ENCODE assay signal across 1 cellular context in the genomic region with DNA sequence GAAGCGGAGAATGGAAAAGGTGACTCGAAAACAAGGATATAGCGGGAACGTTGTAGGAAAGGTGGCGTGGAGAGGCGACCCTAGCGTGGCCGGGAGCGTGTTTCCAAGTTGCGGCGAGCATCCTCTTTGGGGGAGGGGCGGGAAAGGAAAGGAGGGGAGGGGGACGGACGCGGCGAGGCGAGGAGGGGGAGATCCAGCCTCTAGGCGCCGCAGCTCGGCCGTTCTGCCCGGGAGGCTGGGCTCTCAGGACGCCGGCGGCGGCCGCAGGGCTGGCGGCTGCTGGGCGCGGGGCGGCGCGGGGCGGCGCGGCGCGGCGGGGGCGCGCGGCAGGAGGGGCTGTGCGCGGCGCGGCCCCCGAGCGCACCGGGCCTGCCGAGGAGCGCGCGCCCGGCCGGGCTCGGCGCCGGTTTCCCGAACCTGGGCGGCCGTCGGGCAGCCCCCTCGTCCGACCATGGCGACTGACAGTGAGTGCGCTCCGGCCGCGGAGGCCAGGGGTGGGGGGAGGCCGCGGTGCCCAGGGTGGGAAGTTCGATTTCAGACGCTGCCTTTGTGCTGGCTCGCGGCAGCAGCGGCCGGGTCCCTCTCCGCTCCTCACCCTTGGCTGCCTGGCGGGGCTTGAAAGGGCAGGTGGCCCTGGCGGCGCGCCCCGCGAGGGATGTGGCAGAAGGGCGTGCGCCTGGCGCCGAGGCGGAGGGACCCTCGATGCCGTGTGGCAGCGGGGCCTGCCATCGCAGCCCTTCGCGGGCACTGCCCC.
TF ChIP-seq lines count a peak whose summit lies in the region.

A gene (plus strand): TSS at position 357 of the 754 bp plus-strand sequence.

TF ChIP-seq in HepG2, 621 proteins besides CTCF, POLR2A, EP300 and RAD21 (continued from another document):
- TF ChIP-seq, protein P1, sequence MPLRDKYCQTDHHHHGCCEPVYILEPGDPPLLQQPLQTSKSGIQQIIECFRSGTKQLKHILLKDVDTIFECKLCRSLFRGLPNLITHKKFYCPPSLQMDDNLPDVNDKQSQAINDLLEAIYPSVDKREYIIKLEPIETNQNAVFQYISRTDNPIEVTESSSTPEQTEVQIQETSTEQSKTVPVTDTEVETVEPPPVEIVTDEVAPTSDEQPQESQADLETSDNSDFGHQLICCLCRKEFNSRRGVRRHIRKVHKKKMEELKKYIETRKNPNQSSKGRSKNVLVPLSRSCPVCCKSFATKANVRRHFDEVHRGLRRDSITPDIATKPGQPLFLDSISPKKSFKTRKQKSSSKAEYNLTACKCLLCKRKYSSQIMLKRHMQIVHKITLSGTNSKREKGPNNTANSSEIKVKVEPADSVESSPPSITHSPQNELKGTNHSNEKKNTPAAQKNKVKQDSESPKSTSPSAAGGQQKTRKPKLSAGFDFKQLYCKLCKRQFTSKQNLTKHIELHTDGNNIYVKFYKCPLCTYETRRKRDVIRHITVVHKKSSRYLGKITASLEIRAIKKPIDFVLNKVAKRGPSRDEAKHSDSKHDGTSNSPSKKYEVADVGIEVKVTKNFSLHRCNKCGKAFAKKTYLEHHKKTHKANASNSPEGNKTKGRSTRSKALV (CRISPR knock-in tag; IDR thresholded peaks at IDR 0.05) = peak; percentile 91
- TF ChIP-seq ZNF430 (CRISPR knock-in tag; IDR thresholded peaks at IDR 0.05) (peak; percentile 24; the same call in 1 of the 2 replicates), GABPB1 (CRISPR knock-in tag; IDR thresholded peaks at IDR 0.05) (peak; percentile 23; the same call in 1 of the 2 replicates), ZNF883 (CRISPR knock-in tag; IDR thresholded peaks at IDR 0.05; ENCODE audit: not compliant biosample characterization) (peak; percentile 33), ZNF510 (CRISPR knock-in tag; IDR thresholded peaks at IDR 0.05; ENCODE audit: low read depth) (no peak), ZFY (CRISPR knock-in tag; IDR thresholded peaks at IDR 0.05) (0 out of 2 replicates have a peak, but pooled peaks have one; percentile 20), ZNF777 (CRISPR knock-in tag; IDR thresholded peaks at IDR 0.05) (peak; percentile 64; the same call in 1 of the 2 replicates)
- TF ChIP-seq, protein P2, sequence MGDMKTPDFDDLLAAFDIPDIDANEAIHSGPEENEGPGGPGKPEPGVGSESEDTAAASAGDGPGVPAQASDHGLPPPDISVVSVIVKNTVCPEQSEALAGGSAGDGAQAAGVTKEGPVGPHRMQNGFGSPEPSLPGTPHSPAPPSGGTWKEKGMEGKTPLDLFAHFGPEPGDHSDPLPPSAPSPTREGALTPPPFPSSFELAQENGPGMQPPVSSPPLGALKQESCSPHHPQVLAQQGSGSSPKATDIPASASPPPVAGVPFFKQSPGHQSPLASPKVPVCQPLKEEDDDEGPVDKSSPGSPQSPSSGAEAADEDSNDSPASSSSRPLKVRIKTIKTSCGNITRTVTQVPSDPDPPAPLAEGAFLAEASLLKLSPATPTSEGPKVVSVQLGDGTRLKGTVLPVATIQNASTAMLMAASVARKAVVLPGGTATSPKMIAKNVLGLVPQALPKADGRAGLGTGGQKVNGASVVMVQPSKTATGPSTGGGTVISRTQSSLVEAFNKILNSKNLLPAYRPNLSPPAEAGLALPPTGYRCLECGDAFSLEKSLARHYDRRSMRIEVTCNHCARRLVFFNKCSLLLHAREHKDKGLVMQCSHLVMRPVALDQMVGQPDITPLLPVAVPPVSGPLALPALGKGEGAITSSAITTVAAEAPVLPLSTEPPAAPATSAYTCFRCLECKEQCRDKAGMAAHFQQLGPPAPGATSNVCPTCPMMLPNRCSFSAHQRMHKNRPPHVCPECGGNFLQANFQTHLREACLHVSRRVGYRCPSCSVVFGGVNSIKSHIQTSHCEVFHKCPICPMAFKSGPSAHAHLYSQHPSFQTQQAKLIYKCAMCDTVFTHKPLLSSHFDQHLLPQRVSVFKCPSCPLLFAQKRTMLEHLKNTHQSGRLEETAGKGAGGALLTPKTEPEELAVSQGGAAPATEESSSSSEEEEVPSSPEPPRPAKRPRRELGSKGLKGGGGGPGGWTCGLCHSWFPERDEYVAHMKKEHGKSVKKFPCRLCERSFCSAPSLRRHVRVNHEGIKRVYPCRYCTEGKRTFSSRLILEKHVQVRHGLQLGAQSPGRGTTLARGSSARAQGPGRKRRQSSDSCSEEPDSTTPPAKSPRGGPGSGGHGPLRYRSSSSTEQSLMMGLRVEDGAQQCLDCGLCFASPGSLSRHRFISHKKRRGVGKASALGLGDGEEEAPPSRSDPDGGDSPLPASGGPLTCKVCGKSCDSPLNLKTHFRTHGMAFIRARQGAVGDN (CRISPR knock-in tag; IDR thresholded peaks at IDR 0.05) = peak; percentile 49; the same call in 1 of the 2 replicates
- TF ChIP-seq, protein P3, sequence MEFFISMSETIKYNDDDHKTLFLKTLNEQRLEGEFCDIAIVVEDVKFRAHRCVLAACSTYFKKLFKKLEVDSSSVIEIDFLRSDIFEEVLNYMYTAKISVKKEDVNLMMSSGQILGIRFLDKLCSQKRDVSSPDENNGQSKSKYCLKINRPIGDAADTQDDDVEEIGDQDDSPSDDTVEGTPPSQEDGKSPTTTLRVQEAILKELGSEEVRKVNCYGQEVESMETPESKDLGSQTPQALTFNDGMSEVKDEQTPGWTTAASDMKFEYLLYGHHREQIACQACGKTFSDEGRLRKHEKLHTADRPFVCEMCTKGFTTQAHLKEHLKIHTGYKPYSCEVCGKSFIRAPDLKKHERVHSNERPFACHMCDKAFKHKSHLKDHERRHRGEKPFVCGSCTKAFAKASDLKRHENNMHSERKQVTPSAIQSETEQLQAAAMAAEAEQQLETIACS (CRISPR knock-in tag; IDR thresholded peaks at IDR 0.05) = 0 out of 2 replicates have a peak, but pooled peaks have one; percentile 43
TF ChIP-seq in HepG2: peak in this region for 8.
